Comparison of ENCODE assay signal across 8 cellular contexts in the genomic region with DNA sequence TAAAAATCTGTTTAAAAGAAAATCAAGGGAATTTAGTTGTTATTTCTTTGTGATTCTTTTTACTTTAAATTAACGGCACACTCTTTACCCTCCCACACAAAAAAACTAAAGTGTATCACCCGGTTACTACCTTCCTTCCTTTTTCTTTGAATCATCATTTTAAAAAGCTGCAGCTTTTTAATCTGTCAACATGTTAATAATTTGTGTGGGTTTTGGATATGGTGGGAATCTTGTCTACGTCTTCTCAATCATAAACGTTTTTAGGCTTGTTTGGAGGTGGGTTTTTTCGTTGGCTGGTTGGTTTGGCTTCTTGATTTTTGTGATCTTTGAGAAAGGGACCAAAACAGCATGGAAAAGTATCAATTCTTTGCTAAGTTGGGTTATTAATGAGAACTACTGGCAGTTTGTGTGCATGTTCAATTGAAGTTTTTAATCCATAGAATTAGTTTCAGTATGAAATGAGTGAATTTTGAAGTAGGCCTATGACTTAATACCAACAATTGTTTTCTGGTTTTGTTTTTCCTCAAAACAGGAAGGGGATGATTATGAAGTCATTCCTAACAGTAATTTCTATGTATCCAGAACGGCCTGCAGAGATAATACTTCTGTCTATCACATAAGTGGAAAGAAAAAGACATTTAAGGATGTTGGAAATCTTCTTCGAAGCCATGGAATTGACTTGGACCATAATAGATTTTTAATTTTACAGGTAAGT. TPM values are rescaled to one million over a fixed set of nuclear protein-coding genes. Genes with fewer than 3 reads are reported as not detected.
DNase-seq lines count a peak whose midpoint lies in the region; ATAC-seq and TF ChIP-seq lines count a peak whose summit lies in the region.

No MANE protein-coding gene starts in this region.

- peak overlapping the region; percentile 94 for H3K4me3 ChIP-seq in SU-DHL-6 (ENCODE audit: insufficient read depth, low read length, poor library complexity, severe bottlenecking)
- H3K4me3 ChIP-seq in fibroblast of villous mesenchyme (ENCODE audit: low read depth, low read length) = peak overlapping the region; percentile 97

- H2AFZ ChIP-seq in SU-DHL-6 (ENCODE audit: low read depth, low read length, severe bottlenecking) = no peak overlapping the region

- peak overlapping the region; percentile 98 for H3K9ac ChIP-seq in SU-DHL-6 (ENCODE audit: low read length)

- peak overlapping the region; percentile 96 for H3K4me2 ChIP-seq in SU-DHL-6 (ENCODE audit: low read depth, low read length, poor library complexity, severe bottlenecking)

- H3K27me3 Mint-ChIP-seq in activated CD4-positive, alpha-beta T cell treated with anti-CD3 and anti-CD28 coated beads, Interleukin-2, amount 10 ng/mL, durations not matched to agents 24 days and 14 days = peaks cover 4% of the 10 kb centered on the region
- peaks cover 0 to 7% of the 10 kb centered on the region in 2 donors for H3K27me3 Mint-ChIP-seq in stimulated activated naive B cell treated with anti-CD40 and anti-IgM and Interleukin-4, amounts not matched to agents 10 μg/mL and 1 μg/mL and 100 μg/mL, for 72 hours

- peak overlapping the region; percentile 89 for H3K27ac ChIP-seq in SU-DHL-6 (ENCODE audit: low read depth, low read length)

- peak overlapping the region; percentile 96 for H3K4me3 Mint-ChIP-seq in activated CD4-positive, alpha-beta T cell treated with anti-CD3 and anti-CD28 coated beads, Interleukin-2, amount 10 ng/mL, durations not matched to agents 24 days and 14 days
- peak overlapping the region; percentile 36 to 72 for H3K4me3 Mint-ChIP-seq in stimulated activated naive B cell treated with anti-CD40 and anti-IgM and Interleukin-4, amounts not matched to agents 10 μg/mL and 1 μg/mL and 100 μg/mL, for 72 hours

- ATAC-seq in stimulated activated naive B cell treated with anti-CD40 and anti-IgM and Interleukin-4, amounts not matched to agents 10 μg/mL and 1 μg/mL and 100 μg/mL, for 72 hours (replicated peaks) = no peak

- H3K4me1 Mint-ChIP-seq in activated CD4-positive, alpha-beta T cell treated with anti-CD3 and anti-CD28 coated beads, Interleukin-2, amount 10 ng/mL, durations not matched to agents 24 days and 14 days = peaks cover 41% of the 10 kb centered on the region
- peaks cover 14 to 32% of the 10 kb centered on the region in 2 donors for H3K4me1 Mint-ChIP-seq in stimulated activated naive B cell treated with anti-CD40 and anti-IgM and Interleukin-4, amounts not matched to agents 10 μg/mL and 1 μg/mL and 100 μg/mL, for 72 hours

- DNase-seq in activated CD4-positive, alpha-beta T cell treated with anti-CD3 and anti-CD28 coated beads, Interleukin-2, amount 10 ng/mL, durations not matched to agents 24 days and 14 days = no peak
- no peak for DNase-seq in activated CD4-positive, alpha-beta T cell treated with anti-CD3 and anti-CD28 coated beads, Interleukin-2, amount 50 U/mL, for 4 hours
- DNase-seq in fibroblast of villous mesenchyme (ENCODE audit: low read depth) = peak; percentile 54
- DNase-seq in stimulated activated naive B cell treated with anti-CD40 and anti-IgM and Interleukin-4, amounts not matched to agents 10 μg/mL and 1 μg/mL and 100 μg/mL, for 72 hours = no peak
- no peak for DNase-seq in NCI-H2196 (lab: John Stamatoyannopoulos, UW; ENCODE audit: unreplicated experiment)
- DNase-seq in NCI-H2171 treated with DMSO at 0.1 percent for 48 hours (lab: John Stamatoyannopoulos, UW) = no peak
- no peak for DNase-seq in HEK293T (ENCODE audit: extremely low spot score)

- no peaks in the 10 kb centered on the region for H3K9me3 ChIP-seq in SU-DHL-6 (ENCODE audit: insufficient read depth, low read length)

- peaks cover 76% of the 10 kb centered on the region for H4K20me1 ChIP-seq in SU-DHL-6 (ENCODE audit: low read depth, low read length)

- peaks cover 60% of the 10 kb centered on the region for H3F3A ChIP-seq in SU-DHL-6 (ENCODE audit: insufficient read depth)

- peaks cover 95% of the 10 kb centered on the region for H3K79me2 ChIP-seq in SU-DHL-6 (ENCODE audit: insufficient read depth, low read length)

- intact Hi-C loops in activated CD4-positive, alpha-beta T cell treated with anti-CD3 and anti-CD28 coated beads, Interleukin-2, amount 10 ng/mL, durations not matched to agents 24 days and 14 days (cut with micrococcal nuclease) = loop anchor here (5.0 kb wide), 2 partner anchors 177 to 377 kb away; a partner anchor contains a TSS

- peaks cover 3% of the 10 kb centered on the region for H3K9me3 Mint-ChIP-seq in activated CD4-positive, alpha-beta T cell treated with anti-CD3 and anti-CD28 coated beads, Interleukin-2, amount 10 ng/mL, durations not matched to agents 24 days and 14 days
- H3K9me3 Mint-ChIP-seq in stimulated activated naive B cell treated with anti-CD40 and anti-IgM and Interleukin-4, amounts not matched to agents 10 μg/mL and 1 μg/mL and 100 μg/mL, for 72 hours = no peaks in the 10 kb centered on the region

- peak overlapping the region; percentile 88 for H3K27ac Mint-ChIP-seq in activated CD4-positive, alpha-beta T cell treated with anti-CD3 and anti-CD28 coated beads, Interleukin-2, amount 10 ng/mL, durations not matched to agents 24 days and 14 days
- no peak overlapping the region for H3K27ac Mint-ChIP-seq in stimulated activated naive B cell treated with anti-CD40 and anti-IgM and Interleukin-4, amounts not matched to agents 10 μg/mL and 1 μg/mL and 100 μg/mL, for 72 hours

- peaks cover 54% of the 10 kb centered on the region for H3K36me3 Mint-ChIP-seq in activated CD4-positive, alpha-beta T cell treated with anti-CD3 and anti-CD28 coated beads, Interleukin-2, amount 10 ng/mL, durations not matched to agents 24 days and 14 days (ENCODE audit: low read depth)
- H3K36me3 Mint-ChIP-seq in stimulated activated naive B cell treated with anti-CD40 and anti-IgM and Interleukin-4, amounts not matched to agents 10 μg/mL and 1 μg/mL and 100 μg/mL, for 72 hours = peaks cover 17 to 33% of the 10 kb centered on the region in 2 donors

- POLR2A ChIA-PET in HEK293T (lab: Yijun Ruan, JAX) = interaction anchor here (0.6 to 0.7 kb wide), 2 partner anchors 24 to 46 kb away, joined by 3 read pairs; a partner anchor contains a TSS

- TF ChIP-seq CTCF in SU-DHL-6 (IDR thresholded peaks at IDR 0.05; ENCODE audit: insufficient read depth, low read length, poor library complexity, severe bottlenecking) (no peak), fibroblast of villous mesenchyme (IDR thresholded peaks at IDR 0.05; ENCODE audit: insufficient read depth, low read depth, low read length) (no peak)

- H3K9me2 ChIP-seq in SU-DHL-6 (replicated peaks; ENCODE audit: insufficient read depth, low read length) = no peaks in the 10 kb centered on the region

- H3K27me3 ChIP-seq in SU-DHL-6 (ENCODE audit: low read length) = no peaks in the 10 kb centered on the region

- CTCF ChIA-PET in HEK293T (lab: Yijun Ruan, JAX) = no interaction called here

- peaks cover 82% of the 10 kb centered on the region for H3K36me3 ChIP-seq in SU-DHL-6 (ENCODE audit: low read length)

TF ChIP-seq in HEK293T, 16 proteins besides CTCF, POLR2A, EP300 and RAD21:
- TF ChIP-seq ZNF384 (IDR thresholded peaks at IDR 0.05) (no peak), CTBP1 (IDR thresholded peaks at IDR 0.05; ENCODE audit: borderline replicate concordance) (no peak), TARDBP (IDR thresholded peaks at IDR 0.05) (no peak), ELF4 (IDR thresholded peaks at IDR 0.05) (no peak), NFRKB (IDR thresholded peaks at IDR 0.05) (no peak), BHLHE40 (IDR thresholded peaks at IDR 0.05; ENCODE audit: borderline replicate concordance) (no peak), FOXM1 (IDR thresholded peaks at IDR 0.05; ENCODE audit: borderline replicate concordance) (no peak), HDGF (IDR thresholded peaks at IDR 0.05; ENCODE audit: borderline replicate concordance) (no peak)
TF ChIP-seq in HEK293T: peak in this region for 0.

RNA-seq across cellular contexts. Expression of a gene that starts 4.5 kb away (rescaled TPM):
- total RNA-seq in activated CD4-positive, alpha-beta T cell treated with anti-CD3 and anti-CD28 coated beads, Interleukin-2, amount 10 ng/mL, durations not matched to agents 24 days and 14 days = 171 and 179 TPM in 2 replicates
- total RNA-seq in fibroblast of villous mesenchyme = 63.5 and 88.5 TPM in 2 replicates

RNA-seq across cellular contexts. Expression of a gene that starts 4.9 kb away (rescaled TPM):
- total RNA-seq in activated CD4-positive, alpha-beta T cell treated with anti-CD3 and anti-CD28 coated beads, Interleukin-2, amount 10 ng/mL, durations not matched to agents 24 days and 14 days = 13.0 and 14.3 TPM in 2 replicates
- total RNA-seq in fibroblast of villous mesenchyme = 39.0 and 47.9 TPM in 2 replicates

RNA-seq across cellular contexts. Expression of a gene that starts 45.6 kb away (rescaled TPM):
- 31.8 and 35.0 TPM in 2 replicates for total RNA-seq in activated CD4-positive, alpha-beta T cell treated with anti-CD3 and anti-CD28 coated beads, Interleukin-2, amount 10 ng/mL, durations not matched to agents 24 days and 14 days
- 29.6 and 47.5 TPM in 2 replicates for total RNA-seq in fibroblast of villous mesenchyme
